In the genomic region with DNA sequence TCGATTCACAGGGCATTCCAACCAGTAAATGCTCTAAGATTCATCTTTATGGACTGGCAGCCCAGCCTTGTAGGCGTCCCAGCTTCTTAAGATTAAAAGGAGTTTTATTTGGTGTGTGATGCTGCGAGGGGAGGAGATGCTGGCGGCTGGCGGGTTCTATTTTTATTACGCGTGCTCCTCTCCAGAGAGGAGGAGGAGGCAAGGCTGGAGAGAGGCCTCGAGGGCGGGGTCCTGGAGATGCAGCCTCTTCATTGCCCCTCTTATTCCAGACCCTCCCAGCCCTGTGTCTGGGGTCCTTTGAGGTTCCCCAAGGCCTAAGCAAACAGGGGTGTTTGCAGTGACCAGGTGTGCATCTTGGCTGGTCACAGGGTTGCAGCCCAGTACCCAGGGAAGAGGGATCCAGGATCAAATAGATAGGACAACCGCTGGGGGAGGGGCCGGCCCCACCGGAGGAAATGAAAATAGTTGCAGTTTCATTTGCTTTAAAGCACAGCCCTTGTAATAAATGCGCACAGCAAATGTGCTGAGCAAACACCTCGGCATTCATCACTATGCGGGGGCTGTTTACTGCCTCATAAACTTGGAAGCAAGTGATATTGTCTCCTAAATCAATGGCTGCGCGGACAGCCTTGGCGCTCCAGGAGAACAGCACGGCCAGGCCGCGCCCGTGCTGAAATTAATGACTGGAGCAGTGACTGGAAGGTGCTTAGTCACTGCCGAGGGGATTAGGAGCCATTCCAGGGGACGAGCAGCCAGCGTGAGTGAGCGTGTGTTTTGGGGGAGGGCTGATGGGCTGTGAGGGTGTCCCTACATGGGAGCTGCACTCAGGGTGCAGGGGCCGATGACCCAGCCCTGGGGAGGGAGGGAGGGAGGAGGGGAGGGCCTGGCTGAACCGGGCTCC, we compare ENCODE assay signal across 8 cellular contexts.
A peak's percentile ranks its signal among the peaks of the same experiment; 100 is the strongest.
DNase-seq lines count a peak whose midpoint lies in the region; ATAC-seq and TF ChIP-seq lines count a peak whose summit lies in the region.

No MANE protein-coding gene starts in this region.

- WGBS in spleen, 5 donors: 40 to 56% (median 45%) methylated on average over 27 to 28 of the region's 28 CpGs

- peaks cover 4% of the 10 kb centered on the region for H3K36me3 Mint-ChIP-seq in activated CD8-positive, alpha-beta memory T cell treated with anti-CD3 and anti-CD28 coated beads, Interleukin-2, amount 10 ng/mL, durations not matched to agents 7 days and 5 days

- no peak for TF ChIP-seq POLR2A in spleen (IDR thresholded peaks at IDR 0.05)

- H3K9me3 ChIP-seq in left ventricle myocardium inferior (replicated peaks): no peaks in the 10 kb centered on the region
- peaks cover 0 to 5% (median 0%) of the 10 kb centered on the region in 8 donors for H3K9me3 ChIP-seq in spleen

- CTCF ChIA-PET in activated CD8-positive, alpha-beta memory T cell treated with anti-CD3 and anti-CD28 coated beads, Interleukin-2, amount 10 ng/mL, durations not matched to agents 7 days and 5 days (lab: Charles Lee): no interaction called here

- ATAC-seq in activated CD8-positive, alpha-beta memory T cell treated with anti-CD3 and anti-CD28 coated beads, Interleukin-2, amount 10 ng/mL, durations not matched to agents 7 days and 5 days: no peak
- no peak for ATAC-seq in GM19455 (IDR thresholded peaks at IDR 0.05; ENCODE audit: unreplicated experiment)

- H3K27me3 ChIP-seq in left ventricle myocardium inferior (ENCODE audit: low read depth) (no peaks in the 10 kb centered on the region), spleen (replicated peaks in 1 of 7) (peaks cover 2 to 50% (median 22%) of the 10 kb centered on the region in 7 donors)

- no peak for DNase-seq in activated CD8-positive, alpha-beta memory T cell treated with anti-CD3 and anti-CD28 coated beads, Interleukin-2, amount 10 ng/mL, durations not matched to agents 7 days and 5 days
- DNase-seq in activated CD8-positive, alpha-beta memory T cell treated with anti-CD3 and anti-CD28 coated beads, Interleukin-2, amount 50 U/mL, for 48 hours: no peak
- peak; percentile 80 to 83 for DNase-seq in SHP77 (lab: John Stamatoyannopoulos, UW)
- DNase-seq in left ventricle myocardium inferior: no peak
- peak; percentile 61 for DNase-seq in spleen
- no peak for DNase-seq in cortex of kidney (lab: John Stamatoyannopoulos, UW)
- no peak for DNase-seq in effector CD4-positive, alpha-beta T cell

- no peaks in the 10 kb centered on the region for H3K36me3 ChIP-seq in left ventricle myocardium inferior
- no peaks in the 10 kb centered on the region for H3K36me3 ChIP-seq in spleen

- H3K9me3 Mint-ChIP-seq in activated CD8-positive, alpha-beta memory T cell treated with anti-CD3 and anti-CD28 coated beads, Interleukin-2, amount 10 ng/mL, durations not matched to agents 7 days and 5 days (ENCODE audit: low read depth): peaks cover 3% of the 10 kb centered on the region

- H3K4me3 ChIP-seq in left ventricle myocardium inferior: peak overlapping the region; percentile 47
- peak overlapping the region in 5 of 8 donors; percentile 10 to 51 (median 21) for H3K4me3 ChIP-seq in spleen

- intact Hi-C loops in left ventricle myocardium inferior (cut with micrococcal nuclease): no loop called here
- intact Hi-C loops in spleen (cut with DNase I; ENCODE audit: low total_unique reads): no loop called here

- no peak overlapping the region for H3K27ac Mint-ChIP-seq in activated CD8-positive, alpha-beta memory T cell treated with anti-CD3 and anti-CD28 coated beads, Interleukin-2, amount 10 ng/mL, durations not matched to agents 7 days and 5 days

- H3K4me1 ChIP-seq in left ventricle myocardium inferior (peaks cover 48% of the 10 kb centered on the region), spleen (peaks cover 3 to 33% (median 20%) of the 10 kb centered on the region in 6 donors)

- peak overlapping the region; percentile 21 for H3K4me3 Mint-ChIP-seq in activated CD8-positive, alpha-beta memory T cell treated with anti-CD3 and anti-CD28 coated beads, Interleukin-2, amount 10 ng/mL, durations not matched to agents 7 days and 5 days

- H3K4me1 Mint-ChIP-seq in activated CD8-positive, alpha-beta memory T cell treated with anti-CD3 and anti-CD28 coated beads, Interleukin-2, amount 10 ng/mL, durations not matched to agents 7 days and 5 days: peaks cover 16% of the 10 kb centered on the region

- TF ChIP-seq CTCF in left ventricle myocardium inferior (IDR thresholded peaks at IDR 0.05; ENCODE audit: borderline replicate concordance) (no peak), spleen (IDR thresholded peaks at IDR 0.05 in 8 of 11, conservative IDR thresholded peaks at IDR 0.05 in 3 of 11) (no peak)

- peaks cover 45% of the 10 kb centered on the region for H3K27me3 Mint-ChIP-seq in activated CD8-positive, alpha-beta memory T cell treated with anti-CD3 and anti-CD28 coated beads, Interleukin-2, amount 10 ng/mL, durations not matched to agents 7 days and 5 days

- H3K27ac ChIP-seq in left ventricle myocardium inferior (replicated peaks) (peak overlapping the region; percentile 61), spleen (peak overlapping the region in 7 of 8 donors; percentile 39 to 70 (median 63))

Comparison
In these comparisons a context has a peak if more than half of its experiments do, and no peak if none do; other contexts are left out.
1. DNase-seq: peak in SHP77 (2 of 2) and spleen (single experiment); none in activated CD8-positive, alpha-beta memory T cell treated with anti-CD3 and anti-CD28 coated beads, Interleukin-2, amount 10 ng/mL, durations not matched to agents 7 days and 5 days (single experiment), activated CD8-positive, alpha-beta memory T cell treated with anti-CD3 and anti-CD28 coated beads, Interleukin-2, amount 50 U/mL, for 48 hours (single experiment), left ventricle myocardium inferior (single experiment), cortex of kidney (single experiment) and effector CD4-positive, alpha-beta T cell (single experiment).